In genomic region chr10:72831696-72832355, GRCh38 we compare ENCODE assay signal across 14 cellular contexts.
DNase-seq lines count a peak whose midpoint lies in the region; ATAC-seq, FAIRE-seq and TF ChIP-seq lines count a peak whose summit lies in the region.
"Had no signal": no experiment of that assay in that cellular context is flagged by ENCODE, and none has a peak within 500 bp of the region (broad histone marks: within the 10 kb centered on the region; RNA-seq: fewer than 3 reads in every experiment).

No MANE protein-coding gene starts in this region.

- no peak overlapping the region for H2AFZ ChIP-seq in keratinocyte (ENCODE audit: control insufficient read depth, low read length)

- H3K4me1 ChIP-seq in HEK293 (ENCODE audit: control insufficient read depth, insufficient read depth, low read length) (0 out of 2 replicates have a peak, but pooled peaks cover 6% of the 10 kb centered on the region), keratinocyte (ENCODE audit: control insufficient read depth, extremely low read depth, insufficient read depth, low read length) (peaks cover 2% of the 10 kb centered on the region), thoracic aorta (ENCODE audit: control insufficient read depth in 1 of 2, low read depth in 2 of 2) (peaks cover 13 to 21% of the 10 kb centered on the region in 2 donors)
- H3K4me1 ChIP-seq: HAP-1 had no signal

- H3K27ac ChIP-seq in HEK293 (ENCODE audit: extremely low read depth, low read depth, low read length) (no peak overlapping the region), brain microvascular endothelial cell (no peak overlapping the region), keratinocyte (ENCODE audit: control insufficient read depth, insufficient read depth, low read length) (no peak overlapping the region), thoracic aorta (no peak overlapping the region)
- H3K27ac ChIP-seq: RWPE1, suprapubic skin had no signal

- no peak for FAIRE-seq in keratinocyte (lab: Jason Lieb, UNC)

- POLR2A ChIA-PET in HEK293 (lab: Yijun Ruan, JAX), result interaction anchor here (1.6 kb wide), 1 partner anchor 206 kb away, joined by 3 read pairs; the partner anchor contains the start of gene MICU1

- dilution Hi-C loops in keratinocyte (cut with MboI; ENCODE audit: extremely low pct_ligation_motif_present, low sequenced_read_pairs), result no loop called here

- in situ Hi-C loops in brain microvascular endothelial cell (cut with HindIII; ENCODE audit: low pct_ligation_motif_present, low sequenced_read_pairs), result no loop called here

- H3K4me3 ChIP-seq in HEK293 (ENCODE audit: low read depth, low read length) (no peak overlapping the region), brain microvascular endothelial cell (ENCODE audit: low read depth, low read length) (no peak overlapping the region), keratinocyte (ENCODE audit: control insufficient read depth in 2 of 3, extremely low read depth in 1 of 3, insufficient read depth in 2 of 3, low read depth in 1 of 3, low read length in 3 of 3) (no peak overlapping the region), thoracic aorta (peak overlapping the region; percentile 56)
- H3K4me3 ChIP-seq: HAP-1, suprapubic skin had no signal

- peaks cover 6% of the 10 kb centered on the region for H3K79me2 ChIP-seq in keratinocyte (ENCODE audit: control insufficient read depth, insufficient read depth, low read length)

- peak overlapping the region; percentile 25 for H3K4me2 ChIP-seq in keratinocyte (ENCODE audit: control insufficient read depth, extremely low read depth, insufficient read depth, low read depth, low read length)

- CTCF ChIA-PET in HEK293 (lab: Yijun Ruan, JAX), result interaction anchor here (0.5 to 5.2 kb wide), 6 partner anchors 16 to 478 kb away, joined by 3 to 30 read pairs (median 4); no protein-coding TSS in a partner anchor

- no peaks in the 10 kb centered on the region for H4K20me1 ChIP-seq in keratinocyte (ENCODE audit: control insufficient read depth, extremely low read depth, insufficient read depth, low read length)

- H3K9me3 ChIP-seq in HEK293 (ENCODE audit: control insufficient read depth, insufficient read depth, low read depth, low read length) (no peaks in the 10 kb centered on the region), keratinocyte (ENCODE audit: control insufficient read depth, low read depth, low read length) (no peaks in the 10 kb centered on the region), thoracic aorta (no peaks in the 10 kb centered on the region)
- H3K9me3 ChIP-seq: HAP-1, suprapubic skin had no signal

- peaks cover 0 to 5% of the 10 kb centered on the region in 2 experiments; a peak in 1 of 3 replicates for H3K36me3 ChIP-seq in HEK293 (ENCODE audit: control insufficient read depth in 2 of 2, insufficient read depth in 1 of 2, low read length in 2 of 2)
- H3K36me3 ChIP-seq in brain microvascular endothelial cell (replicated peaks), result no peaks in the 10 kb centered on the region
- H3K36me3 ChIP-seq in keratinocyte (ENCODE audit: control insufficient read depth in 2 of 2, extremely low read depth in 1 of 2, insufficient read depth in 2 of 2, low read length in 2 of 2), result peaks cover 6 to 8% of the 10 kb centered on the region in 2 experiments
- no peaks in the 10 kb centered on the region for H3K36me3 ChIP-seq in thoracic aorta
- H3K36me3 ChIP-seq: HAP-1 had no signal

- H3K27me3 ChIP-seq in brain microvascular endothelial cell (replicated peaks), result no peaks in the 10 kb centered on the region
- H3K27me3 ChIP-seq in keratinocyte (ENCODE audit: control insufficient read depth, extremely low read depth, insufficient read depth, low read length), result no peaks in the 10 kb centered on the region
- no peaks in the 10 kb centered on the region for H3K27me3 ChIP-seq in thoracic aorta (replicated peaks; ENCODE audit: insufficient read depth)
- H3K27me3 ChIP-seq: suprapubic skin had no signal

- H3K9me1 ChIP-seq in keratinocyte (ENCODE audit: control insufficient read depth, extremely low read depth, insufficient read depth, low read length), result no peaks in the 10 kb centered on the region

- TF ChIP-seq CTCF in HEK293 (tag by site-specific recombination; IDR thresholded peaks at IDR 0.05) (no peak), brain microvascular endothelial cell (IDR thresholded peaks at IDR 0.05; ENCODE audit: low read depth, low read length, missing control alignments) (no peak), keratinocyte (optimal IDR thresholded peaks at IDR 0.05 in 1 of 3, IDR thresholded peaks at IDR 0.05 in 1 of 3, conservative IDR thresholded peaks at IDR 0.05 in 1 of 3; ENCODE audit: extremely low read depth in 1 of 3, insufficient read depth in 2 of 3, low read length in 3 of 3) (no peak), thoracic aorta (IDR thresholded peaks at IDR 0.05) (no peak)

- peak; percentile 28 for DNase-seq in brain microvascular endothelial cell
- DNase-seq in keratinocyte (ENCODE audit: low read depth, low spot score), result no peak
- DNase-seq in thoracic aorta (ENCODE audit: low spot score), result no peak
- no peak for DNase-seq in stimulated activated CD4-positive, alpha-beta T cell treated with anti-CD3 and anti-CD28 coated beads, Interleukin-1b, Interleukin-23, amount 100 ng/mL, for 48 hours
- no peak for DNase-seq in stimulated activated CD4-positive, alpha-beta T cell treated with anti-CD3 and anti-CD28 coated beads, Interleukin-15, amount 100 ng/mL, for 24 hours
- DNase-seq: amygdala; naive thymus-derived CD8-positive, alpha-beta T cell; NCI-H1048 had no signal

- H3K9ac ChIP-seq in keratinocyte (ENCODE audit: control insufficient read depth, extremely low read depth, insufficient read depth, low read length), result no peak overlapping the region

- no peak for ATAC-seq in thoracic aorta (ENCODE audit: insufficient number of reproducible peaks, low FRiP score, low read depth)
- ATAC-seq in GM19351 (IDR thresholded peaks at IDR 0.05; ENCODE audit: unreplicated experiment), result no peak
- ATAC-seq: esophagus mucosa; naive thymus-derived CD8-positive, alpha-beta T cell had no signal

TF ChIP-seq in HEK293, 187 proteins besides CTCF, POLR2A, EP300 and RAD21 (continues in another document):
- no peak for TF ChIP-seq ZBTB20 (tag by site-specific recombination; IDR thresholded peaks at IDR 0.05)
- TF ChIP-seq WT1 (tag by site-specific recombination; IDR thresholded peaks at IDR 0.05), result 0 out of 2 replicates have a peak, but pooled peaks have one; percentile 7
- TF ChIP-seq ZNF311 (tag by site-specific recombination; IDR thresholded peaks at IDR 0.05; ENCODE audit: borderline replicate concordance), result no peak
- no peak for TF ChIP-seq EGR2 (tag by site-specific recombination; IDR thresholded peaks at IDR 0.05; ENCODE audit: low read depth)
- TF ChIP-seq ZNF514 (tag by site-specific recombination; IDR thresholded peaks at IDR 0.05), result no peak
- TF ChIP-seq ZNF302 (tag by site-specific recombination; IDR thresholded peaks at IDR 0.05; ENCODE audit: low read depth), result no peak
- TF ChIP-seq ZNF488 (tag by site-specific recombination; IDR thresholded peaks at IDR 0.05), result no peak
- TF ChIP-seq ZNF266 (tag by site-specific recombination; IDR thresholded peaks at IDR 0.05; ENCODE audit: low read depth), result no peak
- no peak for TF ChIP-seq KLF8 (tag by site-specific recombination; IDR thresholded peaks at IDR 0.05)
- TF ChIP-seq SCRT2 (tag by site-specific recombination; IDR thresholded peaks at IDR 0.05), result no peak
- no peak for TF ChIP-seq PRDM1 (tag by site-specific recombination; IDR thresholded peaks at IDR 0.05)
- TF ChIP-seq ZNF785 (tag by site-specific recombination; IDR thresholded peaks at IDR 0.05), result no peak
- TF ChIP-seq TCF7L2 (IDR thresholded peaks at IDR 0.05; ENCODE audit: borderline replicate concordance, low read depth, low read length), result no peak
- no peak for TF ChIP-seq ZNF645 (tag by site-specific recombination; IDR thresholded peaks at IDR 0.05)
- peak; percentile 46; the same call in 1 of the 2 replicates for TF ChIP-seq ZNF121 (tag by site-specific recombination; IDR thresholded peaks at IDR 0.05)
- no peak for TF ChIP-seq ZNF549 (tag by site-specific recombination; IDR thresholded peaks at IDR 0.05)
- TF ChIP-seq ZBTB17 (tag by site-specific recombination; IDR thresholded peaks at IDR 0.05), result peak; percentile 83
- no peak for TF ChIP-seq BCL6B (tag by site-specific recombination; IDR thresholded peaks at IDR 0.05)
- TF ChIP-seq ZEB2 (tag by site-specific recombination; IDR thresholded peaks at IDR 0.05), result 0 out of 2 replicates have a peak, but pooled peaks have one; percentile 19
